Comparison of ENCODE assay signal across 8 cellular contexts in the genomic region with DNA sequence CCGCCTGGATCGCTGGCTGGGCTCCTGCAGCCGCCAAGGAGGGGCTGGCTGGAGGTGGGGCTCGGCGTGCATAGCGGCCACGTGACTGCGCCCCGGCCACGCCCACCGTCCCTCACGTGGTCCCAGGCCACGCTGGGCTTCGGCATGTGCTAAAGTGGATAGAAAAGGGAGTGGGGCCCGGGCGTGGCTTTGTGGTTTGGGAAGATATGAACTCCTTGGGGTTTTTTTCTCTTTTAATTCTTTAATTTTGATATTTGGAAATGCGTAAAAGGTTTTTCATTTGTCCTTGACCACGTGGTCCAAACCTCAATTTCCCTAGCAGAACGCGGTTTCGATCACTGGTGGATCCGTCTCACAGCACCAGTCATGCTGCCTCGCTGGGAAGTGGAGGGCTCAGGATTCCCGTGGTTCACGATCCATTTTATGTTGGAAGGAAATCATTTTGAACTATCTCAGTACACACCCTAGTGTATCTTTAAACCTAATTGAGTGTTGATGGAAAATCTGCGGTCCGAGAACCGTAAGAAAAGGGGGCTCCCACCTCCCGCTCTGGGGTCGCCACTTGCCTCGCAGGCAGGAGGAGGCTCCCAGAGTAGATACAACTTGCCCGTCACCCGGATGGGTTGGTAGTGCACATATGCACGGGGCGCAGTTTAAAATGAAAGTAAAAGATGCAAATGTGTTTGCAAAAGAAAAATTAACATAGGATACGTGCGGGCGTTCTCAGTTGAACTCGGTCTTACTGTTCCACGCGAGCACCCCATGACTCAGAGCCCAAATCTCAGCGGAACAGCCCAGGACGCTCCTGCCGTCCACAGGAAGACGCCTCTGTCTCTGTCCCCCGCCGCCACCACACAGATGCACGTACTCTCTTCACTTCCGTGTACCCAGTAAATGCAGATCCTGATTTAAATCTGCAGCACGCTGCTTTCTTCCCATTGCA.
A peak's percentile ranks its signal among the peaks of the same experiment; 100 is the strongest.
DNase-seq lines count a peak whose midpoint lies in the region; ATAC-seq and TF ChIP-seq lines count a peak whose summit lies in the region.

No MANE protein-coding gene starts in this region.

- H3K4me3 ChIP-seq in CD4-positive, alpha-beta memory T cell (ENCODE audit: low read length in 2 of 2) = peak overlapping the region; percentile 46 to 63
- H3K4me3 ChIP-seq in HL-60 (replicated peaks; ENCODE audit: insufficient read depth, low read length) (peak overlapping the region; percentile 41), urinary bladder (ENCODE audit: low read depth, low read length) (peak overlapping the region; percentile 54)

- POLR2A ChIA-PET in CD4-positive, alpha-beta memory T cell (lab: Charles Lee; ENCODE audit: partially characterized antibody) = interaction anchor here (0.8 to 1.0 kb wide), 2 partner anchors 9 to 15 kb away, joined by 3 read pairs; no protein-coding TSS in a partner anchor

- whole genome bisulfite sequencing in urinary bladder = 50% methylated on average over 50 of the region's 50 CpGs

- peak overlapping the region; percentile 90 to 96 (median 94) for H3K4me3 Mint-ChIP-seq in CD4-positive, alpha-beta memory T cell

- H3K36me3 Mint-ChIP-seq in CD4-positive, alpha-beta memory T cell = no peaks in the 10 kb centered on the region

- peaks cover 0 to 2% (median 0%) of the 10 kb centered on the region in 8 donors for H3K9me3 Mint-ChIP-seq in CD4-positive, alpha-beta memory T cell

- DNase-seq in CD4-positive, alpha-beta memory T cell = peak; percentile 59 to 84 (median 72)
- DNase-seq in HL-60 (ENCODE audit: low read depth in 1 of 2, low spot score in 1 of 2) (no peak), SK-MEL-5 (ENCODE audit: low read depth, low spot score) (peak; percentile 94), glomerular visceral epithelial cell (ENCODE audit: extremely low spot score) (peak; percentile 71), posterior cingulate gyrus (peak; percentile 58 to 96 (median 76))
- peak; percentile 76 for DNase-seq in activated naive CD4-positive, alpha-beta T cell treated with Interleukin-2 at 50 U/mL for 16 hours

- H3K9me3 ChIP-seq in CD4-positive, alpha-beta memory T cell (ENCODE audit: control insufficient read depth in 1 of 2, low read length in 2 of 2) = no peaks in the 10 kb centered on the region

- H3K27ac Mint-ChIP-seq in CD4-positive, alpha-beta memory T cell = peak overlapping the region; percentile 84 to 97 (median 93)

- H3K27me3 ChIP-seq in CD4-positive, alpha-beta memory T cell (ENCODE audit: insufficient read depth, low read length) = no peaks in the 10 kb centered on the region
- H3K27me3 ChIP-seq in HL-60 (ENCODE audit: insufficient read depth, poor library complexity, severe bottlenecking) = no peaks in the 10 kb centered on the region

- H3K4me1 Mint-ChIP-seq in CD4-positive, alpha-beta memory T cell = peaks cover 13 to 25% (median 19%) of the 10 kb centered on the region in 4 donors

- H3K27ac ChIP-seq in CD4-positive, alpha-beta memory T cell (ENCODE audit: low read depth, low read length) = peak overlapping the region; percentile 61
- H3K27ac ChIP-seq in HL-60 (replicated peaks) (no peak overlapping the region), urinary bladder (ENCODE audit: low read depth) (peak overlapping the region; percentile 56)

- peaks cover 0 to 1% of the 10 kb centered on the region in 2 donors for H3K27me3 Mint-ChIP-seq in CD4-positive, alpha-beta memory T cell

- intact Hi-C loops in CD4-positive, alpha-beta memory T cell (cut with micrococcal nuclease) = no loop called here
- intact Hi-C loops in posterior cingulate gyrus (cut with DNase I) = loop anchor here (5.0 kb wide), 1 partner anchor 218 kb away; a partner anchor contains a TSS

- TF ChIP-seq CTCF in HL-60 (IDR thresholded peaks at IDR 0.05; ENCODE audit: insufficient read depth, low read length) = no peak

- no peaks in the 10 kb centered on the region for H3K36me3 ChIP-seq in CD4-positive, alpha-beta memory T cell (ENCODE audit: insufficient read depth, low read length)
- H3K36me3 ChIP-seq in urinary bladder (ENCODE audit: insufficient read depth) = no peaks in the 10 kb centered on the region

- in situ Hi-C loops in SK-MEL-5 (cut with HindIII; ENCODE audit: low pct_unique_long_range_greater_than_20kb, low sequenced_read_pairs) = no loop called here

- CTCF ChIA-PET in CD4-positive, alpha-beta memory T cell (lab: Charles Lee; ENCODE audit: partially characterized antibody) = interaction anchor here (1.0 to 1.4 kb wide), 6 partner anchors 14 to 87 kb away, joined by 3 to 12 read pairs (median 6); no protein-coding TSS in a partner anchor

- peaks cover 6% of the 10 kb centered on the region for H3K4me1 ChIP-seq in CD4-positive, alpha-beta memory T cell (ENCODE audit: insufficient read depth, low read length)
- H3K4me1 ChIP-seq in urinary bladder (ENCODE audit: insufficient read depth) = peaks cover 2% of the 10 kb centered on the region

- ATAC-seq in GM19468 (IDR thresholded peaks at IDR 0.05; ENCODE audit: extremely low read depth, unreplicated experiment) = peak; percentile 91

Comparison
In these comparisons a context has a peak if more than half of its experiments do, and no peak if none do; other contexts are left out.
1. DNase-seq: peak in CD4-positive, alpha-beta memory T cell (5 of 5), SK-MEL-5 (single experiment), activated naive CD4-positive, alpha-beta T cell treated with Interleukin-2 at 50 U/mL for 16 hours (single experiment), glomerular visceral epithelial cell (single experiment) and posterior cingulate gyrus (10 of 10); none in HL-60 (0 of 2).
2. Peak in every context shown above with its lines, with median percentiles within 50 percentile points of each other: H3K4me3 ChIP-seq.